ENCODE assay signal across 23 cellular contexts in genomic region chr1:27147842-27148518, GRCh38. TPM values are rescaled to one million over a fixed set of nuclear protein-coding genes. Genes with fewer than 3 reads are reported as not detected.
DNase-seq lines count a peak whose midpoint lies in the region; ATAC-seq, FAIRE-seq and TF ChIP-seq lines count a peak whose summit lies in the region.
"Had no signal": no experiment of that assay in that cellular context is flagged by ENCODE, and none has a peak within 500 bp of the region (broad histone marks: within the 10 kb centered on the region; RNA-seq: fewer than 3 reads in every experiment).

No MANE protein-coding gene starts in this region.

- POLR2A ChIA-PET in HEK293 (lab: Yijun Ruan, JAX), result interaction anchor here (0.6 kb wide), 1 partner anchor 761 kb away, joined by 3 read pairs; no protein-coding TSS in a partner anchor
- POLR2A ChIA-PET in CD8-positive, alpha-beta memory T cell (lab: Charles Lee), result no interaction called here

- H3K9me3 Mint-ChIP-seq in astrocyte (ENCODE audit: unreplicated experiment) (no peaks in the 10 kb centered on the region), glutamatergic neuron (ENCODE audit: unreplicated experiment) (peaks cover 3% of the 10 kb centered on the region)
- H3K9me3 Mint-ChIP-seq in CD8-positive, alpha-beta memory T cell, result no peaks in the 10 kb centered on the region
- H3K9me3 Mint-ChIP-seq: activated CD4-positive, alpha-beta memory T cell treated with anti-CD3 and anti-CD28 coated beads for 36 hours; stimulated activated naive CD8-positive, alpha-beta T cell treated with anti-CD3 and anti-CD28 coated beads, Interleukin-15, Interleukin-2, amounts not matched to agents 100 ng/mL and 50 ng/mL, for 24 hours had no signal

- peaks cover 2% of the 10 kb centered on the region; the same call in 1 of the 2 replicates for H3K4me1 ChIP-seq in HEK293 (ENCODE audit: control insufficient read depth, insufficient read depth, low read length)
- peaks cover 28% of the 10 kb centered on the region for H3K4me1 ChIP-seq in astrocyte (ENCODE audit: insufficient read depth, low read length)
- peaks cover 86% of the 10 kb centered on the region for H3K4me1 ChIP-seq in psoas muscle
- peaks cover 31% of the 10 kb centered on the region for H3K4me1 ChIP-seq in CD8-positive, alpha-beta memory T cell (ENCODE audit: insufficient read depth, low read length)
- H3K4me1 ChIP-seq in SJCRH30, result peaks cover 14% of the 10 kb centered on the region

- H3K4me2 ChIP-seq in astrocyte (ENCODE audit: low read length), result no peak overlapping the region

- WGBS in psoas muscle, 3 donors, result 95 to 100% (median 95%) methylated on average over 1 of the region's 1 CpG

- H4K20me1 ChIP-seq in astrocyte (ENCODE audit: insufficient read depth, low read length), result peaks cover 74% of the 10 kb centered on the region

- no peaks in the 10 kb centered on the region for H3K27me3 Mint-ChIP-seq in astrocyte (ENCODE audit: low read depth, unreplicated experiment)
- H3K27me3 Mint-ChIP-seq in glutamatergic neuron (ENCODE audit: unreplicated experiment), result peaks cover 6% of the 10 kb centered on the region
- peaks cover 0 to 4% of the 10 kb centered on the region in 2 donors for H3K27me3 Mint-ChIP-seq in CD8-positive, alpha-beta memory T cell
- H3K27me3 Mint-ChIP-seq: activated CD4-positive, alpha-beta memory T cell treated with anti-CD3 and anti-CD28 coated beads for 36 hours; naive thymus-derived CD4-positive, alpha-beta T cell; stimulated activated naive CD8-positive, alpha-beta T cell treated with anti-CD3 and anti-CD28 coated beads, Interleukin-15, Interleukin-2, amounts not matched to agents 100 ng/mL and 50 ng/mL, for 24 hours had no signal

- H3K4me1 Mint-ChIP-seq in astrocyte (ENCODE audit: low read depth, unreplicated experiment) (peaks cover 42% of the 10 kb centered on the region), glutamatergic neuron (ENCODE audit: low read depth, unreplicated experiment) (peaks cover 37% of the 10 kb centered on the region)
- H3K4me1 Mint-ChIP-seq in CD8-positive, alpha-beta memory T cell, result peaks cover 50 to 62% (median 50%) of the 10 kb centered on the region in 3 donors

- H3K36me3 ChIP-seq in HEK293 (ENCODE audit: control insufficient read depth in 2 of 2, insufficient read depth in 1 of 2, low read length in 2 of 2) (peaks cover 0 to 32% of the 10 kb centered on the region in 2 experiments; a peak in 1 of 3 replicates), astrocyte (ENCODE audit: insufficient read depth, low read length) (no peaks in the 10 kb centered on the region), psoas muscle (ENCODE audit: insufficient read depth in 1 of 2, low read depth in 1 of 2) (no peaks in the 10 kb centered on the region), SJCRH30 (no peaks in the 10 kb centered on the region; the same call in 1 of the 2 replicates)
- H3K36me3 ChIP-seq in CD8-positive, alpha-beta memory T cell (ENCODE audit: insufficient read depth, low read length), result no peaks in the 10 kb centered on the region
- H3K36me3 ChIP-seq: transverse colon had no signal

- no peak overlapping the region for H3K4me3 ChIP-seq in HEK293 (ENCODE audit: low read depth, low read length)
- no peak overlapping the region for H3K4me3 ChIP-seq in astrocyte (ENCODE audit: insufficient read depth, low read depth, low read length)
- no peak overlapping the region for H3K4me3 ChIP-seq in psoas muscle
- no peak overlapping the region for H3K4me3 ChIP-seq in CD8-positive, alpha-beta memory T cell (ENCODE audit: low read length)
- H3K4me3 ChIP-seq in SJCRH30, result no peak overlapping the region
- H3K4me3 ChIP-seq: transverse colon had no signal

- no peak overlapping the region for H3K9ac ChIP-seq in astrocyte (ENCODE audit: low read length)

- no peak overlapping the region for H2AFZ ChIP-seq in astrocyte (ENCODE audit: low read depth, low read length)

- H3K27ac ChIP-seq in HEK293 (ENCODE audit: extremely low read depth, low read depth, low read length) (no peak overlapping the region), astrocyte (ENCODE audit: low read depth, low read length) (no peak overlapping the region), psoas muscle (peak overlapping the region; percentile 56), SJCRH30 (no peak overlapping the region)
- no peak overlapping the region for H3K27ac ChIP-seq in CD8-positive, alpha-beta memory T cell (ENCODE audit: low read depth, low read length)
- H3K27ac ChIP-seq: foreskin keratinocyte, transverse colon had no signal

- H3K79me2 ChIP-seq in astrocyte (ENCODE audit: insufficient read depth, low read length), result peaks cover 81% of the 10 kb centered on the region

- CTCF ChIA-PET in HEK293 (lab: Yijun Ruan, JAX), result interaction anchor here (0.5 kb wide), 1 partner anchor 71 kb away, joined by 3 read pairs; no protein-coding TSS in a partner anchor
- CTCF ChIA-PET in CD8-positive, alpha-beta memory T cell (lab: Charles Lee), result no interaction called here

- no peak overlapping the region for H3K4me3 Mint-ChIP-seq in astrocyte (ENCODE audit: unreplicated experiment)
- H3K4me3 Mint-ChIP-seq in glutamatergic neuron (ENCODE audit: unreplicated experiment), result no peak overlapping the region
- H3K4me3 Mint-ChIP-seq in CD8-positive, alpha-beta memory T cell, result peak overlapping the region in 1 of 7 donors; percentile 41
- H3K4me3 Mint-ChIP-seq: activated CD4-positive, alpha-beta memory T cell treated with anti-CD3 and anti-CD28 coated beads for 36 hours; stimulated activated naive CD8-positive, alpha-beta T cell treated with anti-CD3 and anti-CD28 coated beads, Interleukin-15, Interleukin-2, amounts not matched to agents 100 ng/mL and 50 ng/mL, for 24 hours had no signal

- intact Hi-C loops in psoas muscle (cut with DNase I), result no loop called here

- DNase-seq in DMS79 (lab: John Stamatoyannopoulos, UW) (peak; percentile 8), astrocyte (ENCODE audit: low read depth) (no peak), psoas muscle (no peak), glutamatergic neuron (no peak), SJCRH30 (no peak)
- DNase-seq in CD8-positive, alpha-beta memory T cell, result no peak
- DNase-seq: activated CD4-positive, alpha-beta memory T cell treated with anti-CD3 and anti-CD28 coated beads for 36 hours; activated naive CD4-positive, alpha-beta T cell; activated T-cell treated with anti-CD3 and anti-CD28 coated beads, Interleukin-2, amount 50 U/mL, for 1 hour; amniotic stem cell; COR-L47; dorsolateral prefrontal cortex; EL; foreskin keratinocyte; mesenchymal stem cell; naive thymus-derived CD4-positive, alpha-beta T cell; NCI-H1417 treated with DMSO at 0.1 percent for 48 hours; NCI-H526; posterior cingulate gyrus; T-helper 2 cell; transverse colon had no signal

- no peak for FAIRE-seq in astrocyte (lab: Jason Lieb, UNC)

- H3K27ac Mint-ChIP-seq in astrocyte (ENCODE audit: unreplicated experiment), result peak overlapping the region; percentile 62
- H3K27ac Mint-ChIP-seq in glutamatergic neuron (ENCODE audit: unreplicated experiment), result no peak overlapping the region
- peak overlapping the region in 4 of 8 donors; percentile 24 to 84 (median 54) for H3K27ac Mint-ChIP-seq in CD8-positive, alpha-beta memory T cell
- H3K27ac Mint-ChIP-seq: activated CD4-positive, alpha-beta memory T cell treated with anti-CD3 and anti-CD28 coated beads for 36 hours; stimulated activated naive CD8-positive, alpha-beta T cell treated with anti-CD3 and anti-CD28 coated beads, Interleukin-15, Interleukin-2, amounts not matched to agents 100 ng/mL and 50 ng/mL, for 24 hours had no signal

- no peak for ATAC-seq in psoas muscle
- ATAC-seq: foreskin keratinocyte; naive thymus-derived CD4-positive, alpha-beta T cell had no signal

- TF ChIP-seq CTCF in HEK293 (tag by site-specific recombination; IDR thresholded peaks at IDR 0.05), result no peak
- no peak for TF ChIP-seq CTCF in astrocyte (IDR thresholded peaks at IDR 0.05; ENCODE audit: insufficient read depth, low read depth, low read length)
- TF ChIP-seq CTCF in psoas muscle (IDR thresholded peaks at IDR 0.05), result no peak
- no peak for TF ChIP-seq CTCF in glutamatergic neuron (IDR thresholded peaks at IDR 0.05; ENCODE audit: partially characterized antibody, unreplicated experiment)

- no peaks in the 10 kb centered on the region for H3K27me3 ChIP-seq in astrocyte (ENCODE audit: insufficient read depth, low read length)
- no peaks in the 10 kb centered on the region for H3K27me3 ChIP-seq in psoas muscle (ENCODE audit: insufficient read depth in 3 of 3, low read length in 2 of 3)
- no peaks in the 10 kb centered on the region for H3K27me3 ChIP-seq in CD8-positive, alpha-beta memory T cell (ENCODE audit: insufficient read depth, low read length, poor library complexity, severe bottlenecking)
- H3K27me3 ChIP-seq in SJCRH30, result no peaks in the 10 kb centered on the region
- H3K27me3 ChIP-seq: dorsolateral prefrontal cortex, foreskin keratinocyte, transverse colon had no signal

- H3K36me3 Mint-ChIP-seq in astrocyte (ENCODE audit: low read depth, unreplicated experiment) (peaks cover 6% of the 10 kb centered on the region), glutamatergic neuron (ENCODE audit: unreplicated experiment) (no peaks in the 10 kb centered on the region)
- peaks cover 0 to 26% (median 4%) of the 10 kb centered on the region in 3 donors for H3K36me3 Mint-ChIP-seq in CD8-positive, alpha-beta memory T cell

- H3K9me3 ChIP-seq in HEK293 (ENCODE audit: control insufficient read depth, insufficient read depth, low read depth, low read length) (no peaks in the 10 kb centered on the region), astrocyte (ENCODE audit: insufficient read depth, low read depth, low read length) (no peaks in the 10 kb centered on the region), psoas muscle (no peaks in the 10 kb centered on the region), SJCRH30 (replicated peaks) (no peaks in the 10 kb centered on the region)
- H3K9me3 ChIP-seq in CD8-positive, alpha-beta memory T cell (ENCODE audit: low read length), result no peaks in the 10 kb centered on the region
- H3K9me3 ChIP-seq: transverse colon had no signal

TF ChIP-seq in HEK293, 187 proteins besides CTCF, POLR2A, EP300 and RAD21 (continues in another document):
- TF ChIP-seq ZNF24 (tag by site-specific recombination; IDR thresholded peaks at IDR 0.05), result no peak
- no peak for TF ChIP-seq FEZF1 (tag by site-specific recombination; IDR thresholded peaks at IDR 0.05)
- TF ChIP-seq ZNF585B (tag by site-specific recombination; IDR thresholded peaks at IDR 0.05), result no peak
- TF ChIP-seq ZNF121 (tag by site-specific recombination; IDR thresholded peaks at IDR 0.05), result no peak

RNA-seq across cellular contexts. Expression of gene SLC9A1, which starts 6.9 kb away (rescaled TPM):
- 49.3 and 55.0 TPM in 2 replicates for total RNA-seq in astrocyte
- 10 to 100 TPM in 1 of 4 donors, 1 to 10 TPM in 3; 5.2 to 14.3 (median 7.7) TPM for total RNA-seq in psoas muscle
- 10 to 100 TPM in 1 of 3 donors, 1 to 10 TPM in 2; 2.3 to 17.0 (median 3.8) TPM for polyA plus RNA-seq in psoas muscle
- total RNA-seq in glutamatergic neuron (ENCODE audit: unreplicated experiment), result 16.7 TPM
- total RNA-seq in CD8-positive, alpha-beta memory T cell, result 10 to 100 TPM; 23.9 to 24.8 TPM
- polyA plus RNA-seq in CD8-positive, alpha-beta memory T cell, result 15.3 TPM
- 7.4 and 8.4 TPM in 2 replicates for total RNA-seq in SJCRH30 (2014; rRNA removed; shearing (Covaris generic))
